In the genomic region with DNA sequence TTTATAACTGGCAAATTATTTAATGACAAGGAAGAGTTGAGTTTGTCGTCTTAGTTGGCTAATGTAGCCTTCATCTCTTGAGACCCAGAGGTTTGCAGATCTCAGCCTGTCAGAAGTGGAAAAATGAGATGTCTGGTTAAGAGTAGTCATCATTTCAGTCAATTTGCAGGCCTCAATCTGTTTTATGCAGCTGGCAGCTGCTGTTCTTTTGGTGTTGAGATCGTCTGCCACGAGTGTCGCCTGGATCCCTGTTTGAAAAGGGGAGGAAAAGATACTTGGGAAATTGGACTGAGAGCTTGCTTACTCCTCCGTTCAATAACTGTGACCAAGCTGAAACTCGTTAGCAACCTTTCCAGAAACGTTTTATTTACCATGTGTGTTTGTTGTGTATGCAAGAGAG, we compare ENCODE assay signal across 9 cellular contexts. TPM values are rescaled to one million over a fixed set of nuclear protein-coding genes. Genes with fewer than 3 reads are reported as not detected.
DNase-seq lines count a peak whose midpoint lies in the region; ATAC-seq and TF ChIP-seq lines count a peak whose summit lies in the region.
"Had no signal": no experiment of that assay in that cellular context is flagged by ENCODE, and none has a peak within 500 bp of the region (broad histone marks: within the 10 kb centered on the region; RNA-seq: fewer than 3 reads in every experiment).

No MANE protein-coding gene starts in this region.

- in situ Hi-C loops in Panc1 (cut with HindIII; ENCODE audit: low pct_unique_long_range_greater_than_20kb, low sequenced_read_pairs), result no loop called here

- no peaks in the 10 kb centered on the region for H3K79me1 ChIP-seq in H9 (ENCODE audit: insufficient read depth, low read depth, low read length, poor library complexity, severe bottlenecking)

- H3K23me2 ChIP-seq in H9 (ENCODE audit: insufficient read length, low read depth, low read length, poor library complexity, severe bottlenecking), result peaks cover 15% of the 10 kb centered on the region

- intact Hi-C loops in Panc1 (cut with micrococcal nuclease; ENCODE audit: unreplicated experiment) (loop anchor here (2.0 kb wide), 1 partner anchor 145 kb away; no protein-coding TSS in a partner anchor), sigmoid colon (cut with DNase I) (loop anchor here (2.0 kb wide), 2 partner anchors 123 to 145 kb away; no protein-coding TSS in a partner anchor)

- H3K9me3 ChIP-seq in H9 (ENCODE audit: control insufficient read depth, low read depth, low read length) (no peaks in the 10 kb centered on the region), Panc1 (ENCODE audit: control insufficient read depth, insufficient read depth, low read depth, low read length) (no peaks in the 10 kb centered on the region), sigmoid colon (no peaks in the 10 kb centered on the region)

- no peak for TF ChIP-seq CTCF in H9 (conservative IDR thresholded peaks at IDR 0.05)
- no peak for TF ChIP-seq CTCF in Panc1 (IDR thresholded peaks at IDR 0.05)
- no peak for TF ChIP-seq CTCF in fibroblast of pulmonary artery (IDR thresholded peaks at IDR 0.05; ENCODE audit: low read length, missing control alignments)
- TF ChIP-seq CTCF in sigmoid colon (IDR thresholded peaks at IDR 0.05), result no peak

- no peak overlapping the region for H2BK15ac ChIP-seq in H9 (ENCODE audit: low read depth, low read length)

- TF ChIP-seq POLR2A in sigmoid colon (IDR thresholded peaks at IDR 0.05), result no peak

- no peak overlapping the region for H3K27ac ChIP-seq in H9 (ENCODE audit: insufficient read length, low read depth, low read length)
- H3K27ac ChIP-seq in Panc1 (ENCODE audit: low read length), result no peak overlapping the region
- peak overlapping the region; percentile 95 to 99 (median 99) for H3K27ac ChIP-seq in sigmoid colon

- WGBS in H9 (ENCODE audit: extremely low coverage, insufficient read length, low lambda C conversion rate), result no CpG with 5 or more reads among the region's 7 CpGs
- WGBS in sigmoid colon, 2 donors, result 76 to 82% methylated on average over 7 of the region's 7 CpGs

- H2BK5ac ChIP-seq in H9 (ENCODE audit: insufficient read length, low read length), result no peak overlapping the region

- no peak for TF ChIP-seq EP300 in sigmoid colon (IDR thresholded peaks at IDR 0.05)

- no TSS peak for BruUV-seq in Panc1 (replicated peaks; lab: Mats Ljungman, UMichigan)

- H3K56ac ChIP-seq in H9 (ENCODE audit: insufficient read length, low read depth, low read length), result no peak overlapping the region

- no peak overlapping the region for H2AFZ ChIP-seq in H9 (ENCODE audit: low read length)

- H3K27me3 ChIP-seq in H9 (ENCODE audit: insufficient read depth, low read length), result no peaks in the 10 kb centered on the region; the same call in 1 of the 2 replicates
- H3K27me3 ChIP-seq in Panc1 (ENCODE audit: control insufficient read depth, insufficient read depth, low read length), result peaks cover 9% of the 10 kb centered on the region
- H3K27me3 ChIP-seq in sigmoid colon, result no peaks in the 10 kb centered on the region

- H3K4ac ChIP-seq in H9 (ENCODE audit: low read depth, low read length), result no peak overlapping the region

- no peak overlapping the region for H2BK20ac ChIP-seq in H9 (ENCODE audit: low read depth, low read length, poor library complexity, severe bottlenecking)

- H3K18ac ChIP-seq in H9 (ENCODE audit: insufficient read length, low read depth, low read length), result no peak overlapping the region

- H3K4me3 Mint-ChIP-seq in H9, result peak overlapping the region; percentile 89 to 99
- no peak overlapping the region for H3K4me3 Mint-ChIP-seq in stimulated activated memory B cell treated with anti-CD40 and anti-IgM and Interleukin-4, amounts not matched to agents 10 μg/mL and 1 μg/mL and 100 μg/mL, for 72 hours

- no peaks in the 10 kb centered on the region for H3K36me3 Mint-ChIP-seq in H9 (ENCODE audit: insufficient read depth in 1 of 3, low read depth in 3 of 3)
- H3K36me3 Mint-ChIP-seq in stimulated activated memory B cell treated with anti-CD40 and anti-IgM and Interleukin-4, amounts not matched to agents 10 μg/mL and 1 μg/mL and 100 μg/mL, for 72 hours, result no peaks in the 10 kb centered on the region

- no peak overlapping the region for H2AK5ac ChIP-seq in H9 (ENCODE audit: insufficient read length, low read length)

- CTCF ChIA-PET in Panc1 (lab: Charles Lee), result interaction anchor here (0.6 to 1.5 kb wide), 2 partner anchors 9 to 144 kb away, joined by 3 to 7 read pairs; no protein-coding TSS in a partner anchor

- no peak overlapping the region for H3K9ac ChIP-seq in H9 (ENCODE audit: extremely low read depth, insufficient read length, low read length)

- no peak overlapping the region for H4K8ac ChIP-seq in H9 (replicated peaks; ENCODE audit: insufficient read length, low read depth, low read length)

- no peak overlapping the region for H4K91ac ChIP-seq in H9 (ENCODE audit: insufficient read length, low read depth, low read length)

- POLR2A ChIA-PET in Panc1 (lab: Charles Lee), result no interaction called here

- H2BK12ac ChIP-seq in H9 (ENCODE audit: insufficient read length, low read depth, low read length), result no peak overlapping the region

- H3T11ph ChIP-seq in H9 (ENCODE audit: low read length), result no peak overlapping the region

- H4K20me1 ChIP-seq in H9 (ENCODE audit: control insufficient read depth, insufficient read depth, insufficient read length), result no peaks in the 10 kb centered on the region

- peaks cover 51 to 54% of the 10 kb centered on the region in 2 experiments for H3K4me1 Mint-ChIP-seq in H9
- H3K4me1 Mint-ChIP-seq in stimulated activated memory B cell treated with anti-CD40 and anti-IgM and Interleukin-4, amounts not matched to agents 10 μg/mL and 1 μg/mL and 100 μg/mL, for 72 hours, result peaks cover 21% of the 10 kb centered on the region

- H3K23ac ChIP-seq in H9 (ENCODE audit: insufficient read length, low read depth, low read length), result no peak overlapping the region

- H3K79me2 ChIP-seq in H9 (ENCODE audit: insufficient read depth, low read length), result peaks cover 3% of the 10 kb centered on the region; the same call in 1 of the 2 replicates

- DNase-seq in H9 (no peak), Panc1 (ENCODE audit: low read depth, low spot score) (no peak), fibroblast of pulmonary artery (ENCODE audit: low read depth) (peak; percentile 60), sigmoid colon (no peak), NCI-H2196 treated with DMSO at 0.1 percent for 48 hours (lab: John Stamatoyannopoulos, UW; ENCODE audit: unreplicated experiment) (no peak), GM19240 (ENCODE audit: insufficient read length, low spot score) (no peak)

- H3K27me3 Mint-ChIP-seq in H9 (ENCODE audit: low read depth), result peaks cover 62% of the 10 kb centered on the region
- peaks cover 19% of the 10 kb centered on the region for H3K27me3 Mint-ChIP-seq in stimulated activated memory B cell treated with anti-CD40 and anti-IgM and Interleukin-4, amounts not matched to agents 10 μg/mL and 1 μg/mL and 100 μg/mL, for 72 hours

- H3K36me3 ChIP-seq in Panc1 (ENCODE audit: control insufficient read depth, insufficient read depth, low read length), result no peaks in the 10 kb centered on the region
- H3K36me3 ChIP-seq in sigmoid colon, result no peaks in the 10 kb centered on the region

- H3K4me2 ChIP-seq in H9 (ENCODE audit: insufficient read depth, insufficient read length, low read length), result peak overlapping the region; percentile 87

- H2BK120ac ChIP-seq in H9 (ENCODE audit: low read depth, low read length, poor library complexity, severe bottlenecking), result no peak overlapping the region

- H3K4me3 ChIP-seq in Panc1 (ENCODE audit: low read depth in 2 of 2, low read length in 2 of 2), result peak overlapping the region; percentile 52 to 83; a peak in 3 of 4 replicates
- peak overlapping the region; percentile 90 for H3K4me3 ChIP-seq in fibroblast of pulmonary artery (replicated peaks; ENCODE audit: low read depth, low read length)
- H3K4me3 ChIP-seq in sigmoid colon, result peak overlapping the region; percentile 69 to 97 (median 88)

- H3K4me1 ChIP-seq in H9 (ENCODE audit: insufficient read depth, low read length), result peaks cover 10% of the 10 kb centered on the region
- peaks cover 8% of the 10 kb centered on the region; the same call in 1 of the 2 replicates for H3K4me1 ChIP-seq in Panc1 (ENCODE audit: control insufficient read depth, insufficient read depth, low read length)
- H3K4me1 ChIP-seq in sigmoid colon, result peaks cover 0 to 70% (median 53%) of the 10 kb centered on the region in 4 donors

- H3K9me3 Mint-ChIP-seq in H9, result no peaks in the 10 kb centered on the region
- H3K9me3 Mint-ChIP-seq in stimulated activated memory B cell treated with anti-CD40 and anti-IgM and Interleukin-4, amounts not matched to agents 10 μg/mL and 1 μg/mL and 100 μg/mL, for 72 hours, result no peaks in the 10 kb centered on the region
- H3K9me3 Mint-ChIP-seq: memory B cell had no signal

- no peak overlapping the region for H3K27ac Mint-ChIP-seq in H9
- H3K27ac Mint-ChIP-seq in stimulated activated memory B cell treated with anti-CD40 and anti-IgM and Interleukin-4, amounts not matched to agents 10 μg/mL and 1 μg/mL and 100 μg/mL, for 72 hours, result no peak overlapping the region

- no peak overlapping the region for H4K5ac ChIP-seq in H9 (ENCODE audit: insufficient read length, low read depth, low read length)

- H3K14ac ChIP-seq in H9 (ENCODE audit: insufficient read depth, low read length), result no peak overlapping the region

- ATAC-seq in Panc1 (no peak), HG03460 (IDR thresholded peaks at IDR 0.05; ENCODE audit: unreplicated experiment) (no peak)
- ATAC-seq in stimulated activated memory B cell treated with anti-CD40 and anti-IgM and Interleukin-4, amounts not matched to agents 10 μg/mL and 1 μg/mL and 100 μg/mL, for 72 hours, result no peak

RNA-seq across cellular contexts. Expression of a gene that starts 2.3 kb away (rescaled TPM):
- total RNA-seq in H9 (2021) (13.2 and 14.1 TPM in 2 replicates), Panc1 (2021; ENCODE audit: unreplicated experiment) (11.3 TPM), sigmoid colon (100 to 1,000 TPM; 120 to 471 (median 132) TPM)
- polyA plus RNA-seq in Panc1 (2012; ENCODE audit: insufficient read length), result 4.1 TPM
- polyA plus RNA-seq in sigmoid colon, result 10 to 100 TPM in 1 of 3 donors, 1 to 10 TPM in 2; 4.4 to 14.4 (median 7.2) TPM

Comparison
In these comparisons a context has a peak if more than half of its experiments do, and no peak if none do; other contexts are left out.
1. H3K27ac ChIP-seq: peak in sigmoid colon (4 of 4); none in H9 (single experiment) and Panc1 (single experiment).
2. Peak in every context shown above with its lines, with median percentiles within 50 percentile points of each other: H3K4me3 ChIP-seq.